Comparison of ENCODE assay signal across 13 cellular contexts in genomic region chr11:1153105-1153950, GRCh38. TPM values are rescaled to one million over a fixed set of nuclear protein-coding genes. Genes with fewer than 3 reads are reported as not detected.
A peak's percentile ranks its signal among the peaks of the same experiment; 100 is the strongest.
DNase-seq lines count a peak whose midpoint lies in the region; ATAC-seq, FAIRE-seq and TF ChIP-seq lines count a peak whose summit lies in the region.
"Had no signal": no experiment of that assay in that cellular context is flagged by ENCODE, and none has a peak within 500 bp of the region (broad histone marks: within the 10 kb centered on the region; RNA-seq: fewer than 3 reads in every experiment).

No MANE protein-coding gene starts in this region.

- no peak overlapping the region for H3K4me3 Mint-ChIP-seq in astrocyte (ENCODE audit: unreplicated experiment)
- H3K4me3 Mint-ChIP-seq: T-cell had no signal

- TF ChIP-seq CTCF in astrocyte (IDR thresholded peaks at IDR 0.05; ENCODE audit: insufficient read depth, low read depth, low read length) (no peak), pancreas (IDR thresholded peaks at IDR 0.05) (no peak)

- no peak overlapping the region for H2AFZ ChIP-seq in astrocyte (ENCODE audit: low read depth, low read length)
- H2AFZ ChIP-seq: parathyroid adenoma had no signal

- peaks cover 14% of the 10 kb centered on the region for H3K27me3 Mint-ChIP-seq in astrocyte (ENCODE audit: low read depth, unreplicated experiment)

- H3K4me1 Mint-ChIP-seq in astrocyte (ENCODE audit: low read depth, unreplicated experiment), result no peaks in the 10 kb centered on the region

- no peaks in the 10 kb centered on the region for H3K27me3 ChIP-seq in astrocyte (ENCODE audit: insufficient read depth, low read length)
- no peaks in the 10 kb centered on the region for H3K27me3 ChIP-seq in pancreas

- H3K9me3 Mint-ChIP-seq in astrocyte (ENCODE audit: unreplicated experiment), result no peaks in the 10 kb centered on the region
- H3K9me3 Mint-ChIP-seq: T-cell had no signal

- no peaks in the 10 kb centered on the region for H3K9me3 ChIP-seq in astrocyte (ENCODE audit: insufficient read depth, low read depth, low read length)
- H3K9me3 ChIP-seq in pancreas, result no peaks in the 10 kb centered on the region

- H3K27ac ChIP-seq in astrocyte (ENCODE audit: low read depth, low read length), result peak overlapping the region; percentile 80
- H3K27ac ChIP-seq in pancreas, result no peak overlapping the region
- H3K27ac ChIP-seq: parathyroid adenoma had no signal

- no peaks in the 10 kb centered on the region for H4K20me1 ChIP-seq in astrocyte (ENCODE audit: insufficient read depth, low read length)

- H3K36me3 Mint-ChIP-seq in astrocyte (ENCODE audit: low read depth, unreplicated experiment), result no peaks in the 10 kb centered on the region
- H3K36me3 Mint-ChIP-seq: T-cell had no signal

- DNase-seq in DMS153 (lab: John Stamatoyannopoulos, UW) (peak; percentile 18), DMS153 treated with DMSO at 0.1 percent for 48 hours (lab: John Stamatoyannopoulos, UW; ENCODE audit: unreplicated experiment) (no peak), HTR-8/SVneo (ENCODE audit: insufficient read length, low spot score) (no peak), astrocyte (ENCODE audit: low read depth) (no peak), pancreas (peak in 4 of 6 donors; percentile 9 to 58 (median 37)), NOMO-1 (lab: John Stamatoyannopoulos, UW; ENCODE audit: unreplicated experiment in 2 of 2) (no peak)
- no peak for DNase-seq in stimulated activated CD4-positive, alpha-beta T cell treated with anti-CD3 and anti-CD28 coated beads, Interleukin-4, amount 100 ng/mL, for 24 hours
- DNase-seq: NCI-H510A had no signal

- H3K4me1 ChIP-seq in astrocyte (ENCODE audit: insufficient read depth, low read length), result peaks cover 36% of the 10 kb centered on the region
- H3K4me1 ChIP-seq in pancreas, result no peaks in the 10 kb centered on the region
- H3K4me1 ChIP-seq: parathyroid adenoma had no signal

- H3K36me3 ChIP-seq in astrocyte (ENCODE audit: insufficient read depth, low read length) (no peaks in the 10 kb centered on the region), pancreas (no peaks in the 10 kb centered on the region)

- peak overlapping the region; percentile 70 for H3K4me2 ChIP-seq in astrocyte (ENCODE audit: low read length)

- no peak overlapping the region for H3K27ac Mint-ChIP-seq in astrocyte (ENCODE audit: unreplicated experiment)
- H3K27ac Mint-ChIP-seq: T-cell had no signal

- ATAC-seq in pancreas, result peak in 1 of 4 donors; percentile 4
- no peak for ATAC-seq in GM18909 (IDR thresholded peaks at IDR 0.05; ENCODE audit: poor library complexity, unreplicated experiment)

- no peaks in the 10 kb centered on the region for H3K79me2 ChIP-seq in astrocyte (ENCODE audit: insufficient read depth, low read length)
- H3K79me2 ChIP-seq: parathyroid adenoma had no signal

- WGBS in pancreas, 2 donors, result 80 to 81% methylated on average over 28 of the region's 28 CpGs

- intact Hi-C loops in pancreas (cut with DNase I), result no loop called here

- FAIRE-seq in HTR-8/SVneo (lab: Jason Lieb, UNC) (peak; percentile 49), astrocyte (lab: Jason Lieb, UNC) (no peak), pancreas (lab: Jason Lieb, UNC) (no peak)
- FAIRE-seq: A204.1, GM19239 had no signal

- H3K4me3 ChIP-seq in astrocyte (ENCODE audit: insufficient read depth, low read depth, low read length) (no peak overlapping the region), pancreas (no peak overlapping the region)

- H3K9ac ChIP-seq in astrocyte (ENCODE audit: low read length), result peak overlapping the region; percentile 69
- H3K9ac ChIP-seq: parathyroid adenoma had no signal

RNA-seq across cellular contexts. Expression of gene MUC5AC, which starts 4.4 kb away (rescaled TPM):
- total RNA-seq in astrocyte (not detected in 2 replicates), pancreas (1 to 10 TPM in 1 of 6 donors, under 1 TPM in 1, not detected in 4; 0.04 to 4.2 TPM)
- polyA plus RNA-seq in pancreas, result under 1 TPM in 1 of 2 donors, not detected in 1; 0.02 TPM

Comparison
In these comparisons a context has a peak if more than half of its experiments do, and no peak if none do; other contexts are left out.
1. DNase-seq: peak in DMS153 (single experiment) and pancreas (4 of 6); none in DMS153 treated with DMSO at 0.1 percent for 48 hours (single experiment), HTR-8/SVneo (single experiment), astrocyte (single experiment), NOMO-1 (0 of 2) and stimulated activated CD4-positive, alpha-beta T cell treated with anti-CD3 and anti-CD28 coated beads, Interleukin-4, amount 100 ng/mL, for 24 hours (single experiment).